32 cellular contexts compared by ENCODE assay signal in the genomic region with DNA sequence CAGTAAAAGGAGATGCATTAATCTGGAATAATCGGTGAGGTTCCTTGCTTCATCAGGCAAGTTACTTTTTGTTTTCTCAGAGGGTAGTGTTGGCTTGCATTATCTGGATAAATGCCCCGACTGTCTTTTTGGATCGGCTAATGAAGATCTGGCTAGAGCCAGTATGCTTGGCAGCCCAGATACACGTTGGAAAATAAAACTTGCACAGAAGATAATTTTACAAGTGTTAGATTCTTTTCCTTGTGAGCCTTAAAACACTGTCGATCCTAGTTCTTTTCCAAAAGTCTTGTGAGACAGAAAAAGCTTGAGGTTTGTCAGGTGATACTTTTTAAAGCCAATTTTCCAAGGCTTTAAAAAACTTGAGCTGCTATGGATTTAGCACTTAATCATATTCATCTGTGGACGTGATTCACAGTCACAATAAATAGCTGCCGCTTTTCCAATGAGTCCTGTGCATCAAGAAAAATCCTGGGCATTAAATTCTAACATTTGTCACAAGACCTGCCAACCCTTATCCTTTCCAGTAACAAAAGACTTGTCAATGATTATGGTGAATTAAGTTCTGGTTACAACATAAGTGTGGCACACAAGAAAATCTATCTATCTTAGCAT.
DNase-seq lines count a peak whose midpoint lies in the region; ATAC-seq, FAIRE-seq and TF ChIP-seq lines count a peak whose summit lies in the region.
"Had no signal": no experiment of that assay in that cellular context is flagged by ENCODE, and none has a peak within 500 bp of the region (broad histone marks: within the 10 kb centered on the region; RNA-seq: fewer than 3 reads in every experiment).

No MANE protein-coding gene starts in this region.

- ATAC-seq in left lobe of liver, result peak; percentile 66
- ATAC-seq in body of pancreas, result no peak
- ATAC-seq in HG02678 (IDR thresholded peaks at IDR 0.05; ENCODE audit: unreplicated experiment), result no peak
- ATAC-seq: activated naive CD8-positive, alpha-beta T cell treated with anti-CD3 and anti-CD28 coated beads, Interleukin-2, amount 50 U/mL, for 24 hours; activated T-cell treated with anti-CD3 and anti-CD28 coated beads, Interleukin-2, amount 50 U/mL, for 72 hours; effector memory CD8-positive, alpha-beta T cell; foreskin keratinocyte; pancreas had no signal

- no peaks in the 10 kb centered on the region for H3K4me1 ChIP-seq in ACC112 (ENCODE audit: control insufficient read depth, insufficient read depth, low read length, unreplicated experiment)
- H3K4me1 ChIP-seq in body of pancreas, result peaks cover 50% of the 10 kb centered on the region
- H3K4me1 ChIP-seq: foreskin keratinocyte had no signal

- peak; percentile 80 to 90 for DNase-seq in NCI-H446 (lab: John Stamatoyannopoulos, UW)
- DNase-seq in left lobe of liver (ENCODE audit: low spot score), result no peak
- peak; percentile 28 for DNase-seq in stromal cell of bone marrow (ENCODE audit: low read depth)
- no peak for DNase-seq in body of pancreas
- no peak for DNase-seq in RCC 7860 (ENCODE audit: low spot score)
- no peak for DNase-seq in KG1 (lab: John Stamatoyannopoulos, UW)
- DNase-seq: 8988T; activated CD4-positive, alpha-beta T cell treated with anti-CD3 and anti-CD28 coated beads, Interleukin-2, amount 50 U/mL, for 48 hours; activated CD4-positive, CD25-positive, alpha-beta regulatory T cell treated with anti-CD3 and anti-CD28 coated beads, Interleukin-2, amount 50 U/mL, for 72 hours; activated naive CD8-positive, alpha-beta T cell treated with anti-CD3 and anti-CD28 coated beads, Interleukin-2, amount 50 U/mL, for 24 hours; activated T-cell treated with anti-CD3 and anti-CD28 coated beads, Interleukin-2, amount 50 U/mL, for 72 hours; central memory CD4-positive, alpha-beta T cell; DMS79 treated with DMSO at 0.1 percent for 48 hours; effector memory CD8-positive, alpha-beta T cell; foreskin keratinocyte; GOT3; HFFc6; kidney glomerular epithelial cell; mammary epithelial cell; NCI-H1417; NCI-H2029; NCI-H526; NK-92 treated with Interleukin-12 subunit alpha and Interleukin-12 subunit beta, amount 100 ng/mL, for 24 hours; pancreas; SHP77; stimulated activated CD4-positive, alpha-beta T cell treated with anti-CD3 and anti-CD28 coated beads, Interleukin-1b, Interleukin-23, amount 100 ng/mL, for 48 hours had no signal

- H2AFZ ChIP-seq in ACC112 (ENCODE audit: low read length, unreplicated experiment), result peak overlapping the region; percentile 36
- H2AFZ ChIP-seq: neural progenitor cell had no signal

- TF ChIP-seq POLR2A in body of pancreas (IDR thresholded peaks at IDR 0.05), result no peak

- intact Hi-C loops in body of pancreas (cut with DNase I), result no loop called here

- TF ChIP-seq CTCF in body of pancreas (IDR thresholded peaks at IDR 0.05), result no peak

- H3K9me3 ChIP-seq in body of pancreas, result no peaks in the 10 kb centered on the region
- H3K9me3 ChIP-seq: pancreas, right atrium auricular region, tibial nerve had no signal

- FAIRE-seq in RCC 7860 (lab: Jason Lieb, UNC), result no peak
- FAIRE-seq: pancreas had no signal

- H3K36me3 ChIP-seq in ACC112 (ENCODE audit: insufficient read depth, low read length) (no peaks in the 10 kb centered on the region), body of pancreas (replicated peaks in 1 of 2; ENCODE audit: insufficient read depth in 1 of 2, low read depth in 2 of 2) (no peaks in the 10 kb centered on the region)
- H3K36me3 ChIP-seq: neural progenitor cell, pancreas, right atrium auricular region, tibial nerve had no signal

- H3K79me2 ChIP-seq in ACC112 (ENCODE audit: control insufficient read depth, insufficient read depth, low read length, unreplicated experiment), result no peaks in the 10 kb centered on the region

- no peak overlapping the region for H3K4me3 ChIP-seq in ACC112 (ENCODE audit: low read depth, low read length)
- H3K4me3 ChIP-seq in body of pancreas, result no peak overlapping the region
- H3K4me3 ChIP-seq: neural progenitor cell, pancreas, right atrium auricular region, tibial nerve had no signal

- WGBS in body of pancreas, 2 donors, result 63 to 73% methylated on average over 7 of the region's 7 CpGs

- H3K27ac ChIP-seq in ACC112 (ENCODE audit: low read depth, low read length) (no peak overlapping the region), body of pancreas (no peak overlapping the region)
- H3K27ac ChIP-seq: foreskin keratinocyte, KMS-11, neural progenitor cell, pancreas, right atrium auricular region had no signal

- H3K27me3 ChIP-seq in ACC112 (ENCODE audit: insufficient read depth, low read length) (peaks cover 31% of the 10 kb centered on the region; the same call in 1 of the 2 replicates), body of pancreas (no peaks in the 10 kb centered on the region)
- H3K27me3 ChIP-seq: foreskin keratinocyte, neural progenitor cell, pancreas, right atrium auricular region, tibial nerve had no signal

Comparison
In these comparisons a context has a peak if more than half of its experiments do, and no peak if none do; other contexts are left out.
1. DNase-seq: peak in NCI-H446 (2 of 2) and stromal cell of bone marrow (single experiment); none in left lobe of liver (single experiment), body of pancreas (0 of 4), RCC 7860 (single experiment) and KG1 (single experiment).